In the genomic region with DNA sequence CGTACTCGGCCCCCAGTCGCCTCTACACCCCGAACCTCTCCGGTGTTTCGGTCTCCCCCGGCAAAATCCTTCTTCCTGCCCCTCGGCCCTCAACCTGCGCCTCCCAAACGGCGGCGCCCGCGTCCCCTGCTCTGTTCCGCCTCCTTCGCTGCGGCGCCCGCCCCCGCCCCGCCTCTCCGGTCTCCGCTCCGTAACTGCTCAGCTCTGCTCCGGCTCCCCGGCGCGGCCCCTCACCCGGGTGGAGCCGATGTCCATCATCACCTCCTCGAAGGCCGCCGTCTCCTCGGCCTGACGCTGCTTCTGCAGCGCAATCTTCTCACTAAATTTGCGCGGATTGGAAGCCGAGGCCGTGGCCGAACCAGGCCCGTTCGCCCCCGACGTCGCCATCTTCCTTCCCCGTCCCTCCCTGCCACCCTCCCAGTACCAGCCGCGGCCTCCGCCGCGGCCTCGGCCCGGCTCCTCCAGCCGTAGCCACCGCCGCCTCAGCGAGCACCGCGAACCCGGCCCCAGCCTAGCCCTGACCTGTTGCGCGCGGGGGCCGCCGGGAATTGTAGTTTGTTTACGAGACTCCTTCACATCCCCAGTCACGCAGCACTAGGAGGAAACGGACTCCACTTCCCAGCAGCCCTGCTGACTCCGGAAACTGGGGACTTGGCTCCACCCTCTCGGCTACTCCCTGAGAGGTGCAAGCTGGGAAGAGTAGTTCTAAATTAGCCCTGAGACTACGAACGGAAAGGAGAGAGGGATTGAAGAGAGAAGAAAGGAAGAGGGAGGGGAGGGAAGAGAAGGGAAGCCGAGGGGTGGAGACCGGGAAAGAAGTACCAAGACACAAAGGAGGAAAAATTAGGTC, we compare ENCODE assay signal across 2 cellular contexts.
TF ChIP-seq lines count a peak whose summit lies in the region.

A gene with protein sequence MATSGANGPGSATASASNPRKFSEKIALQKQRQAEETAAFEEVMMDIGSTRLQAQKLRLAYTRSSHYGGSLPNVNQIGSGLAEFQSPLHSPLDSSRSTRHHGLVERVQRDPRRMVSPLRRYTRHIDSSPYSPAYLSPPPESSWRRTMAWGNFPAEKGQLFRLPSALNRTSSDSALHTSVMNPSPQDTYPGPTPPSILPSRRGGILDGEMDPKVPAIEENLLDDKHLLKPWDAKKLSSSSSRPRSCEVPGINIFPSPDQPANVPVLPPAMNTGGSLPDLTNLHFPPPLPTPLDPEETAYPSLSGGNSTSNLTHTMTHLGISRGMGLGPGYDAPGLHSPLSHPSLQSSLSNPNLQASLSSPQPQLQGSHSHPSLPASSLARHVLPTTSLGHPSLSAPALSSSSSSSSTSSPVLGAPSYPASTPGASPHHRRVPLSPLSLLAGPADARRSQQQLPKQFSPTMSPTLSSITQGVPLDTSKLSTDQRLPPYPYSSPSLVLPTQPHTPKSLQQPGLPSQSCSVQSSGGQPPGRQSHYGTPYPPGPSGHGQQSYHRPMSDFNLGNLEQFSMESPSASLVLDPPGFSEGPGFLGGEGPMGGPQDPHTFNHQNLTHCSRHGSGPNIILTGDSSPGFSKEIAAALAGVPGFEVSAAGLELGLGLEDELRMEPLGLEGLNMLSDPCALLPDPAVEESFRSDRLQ (minus strand): TSS at position 502 of the 850 bp plus-strand sequence. CDS start 115 bp downstream, at position 387.

TF ChIP-seq in HCT116, 20 proteins besides CTCF, POLR2A, EP300 and RAD21 (continued from another document):
- TF ChIP-seq, protein P1, sequence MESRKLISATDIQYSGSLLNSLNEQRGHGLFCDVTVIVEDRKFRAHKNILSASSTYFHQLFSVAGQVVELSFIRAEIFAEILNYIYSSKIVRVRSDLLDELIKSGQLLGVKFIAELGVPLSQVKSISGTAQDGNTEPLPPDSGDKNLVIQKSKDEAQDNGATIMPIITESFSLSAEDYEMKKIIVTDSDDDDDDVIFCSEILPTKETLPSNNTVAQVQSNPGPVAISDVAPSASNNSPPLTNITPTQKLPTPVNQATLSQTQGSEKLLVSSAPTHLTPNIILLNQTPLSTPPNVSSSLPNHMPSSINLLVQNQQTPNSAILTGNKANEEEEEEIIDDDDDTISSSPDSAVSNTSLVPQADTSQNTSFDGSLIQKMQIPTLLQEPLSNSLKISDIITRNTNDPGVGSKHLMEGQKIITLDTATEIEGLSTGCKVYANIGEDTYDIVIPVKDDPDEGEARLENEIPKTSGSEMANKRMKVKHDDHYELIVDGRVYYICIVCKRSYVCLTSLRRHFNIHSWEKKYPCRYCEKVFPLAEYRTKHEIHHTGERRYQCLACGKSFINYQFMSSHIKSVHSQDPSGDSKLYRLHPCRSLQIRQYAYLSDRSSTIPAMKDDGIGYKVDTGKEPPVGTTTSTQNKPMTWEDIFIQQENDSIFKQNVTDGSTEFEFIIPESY (IDR thresholded peaks at IDR 0.05; ENCODE audit: extremely low read depth, insufficient replicate concordance, low read length), result peak; percentile 67
- TF ChIP-seq SIN3A (IDR thresholded peaks at IDR 0.05; ENCODE audit: low read depth) (no peak), ZFX (IDR thresholded peaks at IDR 0.05) (peak; percentile 94), TCF7L2 (IDR thresholded peaks at IDR 0.05; ENCODE audit: borderline replicate concordance, extremely low read depth, insufficient read depth, insufficient read length) (no peak), EGR1 (IDR thresholded peaks at IDR 0.05; ENCODE audit: low read depth) (no peak)
- TF ChIP-seq, protein P2, sequence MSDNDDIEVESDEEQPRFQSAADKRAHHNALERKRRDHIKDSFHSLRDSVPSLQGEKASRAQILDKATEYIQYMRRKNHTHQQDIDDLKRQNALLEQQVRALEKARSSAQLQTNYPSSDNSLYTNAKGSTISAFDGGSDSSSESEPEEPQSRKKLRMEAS (IDR thresholded peaks at IDR 0.05), result no peak

TF ChIP-seq in neural cell, 6 proteins besides CTCF, POLR2A, EP300 and RAD21 (continued from another document):
- peak; percentile 73 for TF ChIP-seq MXI1 (conservative IDR thresholded peaks at IDR 0.05; ENCODE audit: poor library complexity, severe bottlenecking)
